In genomic region chr9:82970359-82970758, GRCh38 we compare ENCODE assay signal across 20 cellular contexts.
"Had no signal": no experiment of that assay in that cellular context is flagged by ENCODE, and none has a peak within 500 bp of the region (broad histone marks: within the 10 kb centered on the region; RNA-seq: fewer than 3 reads in every experiment).

No MANE protein-coding gene starts in this region.

- H3K4me3 ChIP-seq: MG63 had no signal

- H3K4me2 ChIP-seq: SK-N-SH had no signal

- ATAC-seq: Panc1, PC-3 had no signal

- H3K27ac ChIP-seq: RWPE1 had no signal

- H3K9ac ChIP-seq: SK-N-SH had no signal

- H3K9me3 ChIP-seq: MG63, SK-N-SH had no signal

- DNase-seq: Karpas-422, KG1, MG63, NCI-H1092, NCI-H1105 treated with DMSO at 0.1 percent for 48 hours, NCI-H1417 treated with DMSO at 0.1 percent for 48 hours, NCI-H146, NCI-H1694 treated with DMSO at 0.1 percent for 48 hours, NCI-H1930, NCI-H2081, NCI-H2107, NCI-H2227 treated with DMSO at 0.1 percent for 48 hours, NCI-H524 treated with DMSO at 0.1 percent for 48 hours, NCI-H69, NCI-H774, PC-3, SHP77, SK-N-SH had no signal

- H3K27me3 ChIP-seq: MG63 had no signal

- H3K36me3 ChIP-seq: MG63 had no signal
